ENCODE assay signal across 32 cellular contexts in genomic region chr6:37572340-37572739, GRCh38.
"Had no signal": no experiment of that assay in that cellular context is flagged by ENCODE, and none has a peak within 500 bp of the region (broad histone marks: within the 10 kb centered on the region; RNA-seq: fewer than 3 reads in every experiment).

No MANE protein-coding gene starts in this region.

- H3K27me3 ChIP-seq: ascending aorta, cardiac muscle cell had no signal

- H3K4me1 Mint-ChIP-seq: activated CD4-positive, alpha-beta T cell treated with anti-CD3 and anti-CD28 coated beads, Interleukin-2, amount 10 ng/mL, durations not matched to agents 24 days and 14 days; activated naive CD4-positive, alpha-beta T cell treated with anti-CD3 and anti-CD28 coated beads, Interleukin-2, amount 50 U/mL, for 24 hours; activated T-helper 17 cell treated with anti-CD3 and anti-CD28 coated beads, Interleukin-2, amount 50 U/mL, for 72 hours; central memory CD8-positive, alpha-beta T cell had no signal

- H3K4me2 ChIP-seq: KMS-11 had no signal

- H3K36me3 Mint-ChIP-seq: activated naive CD4-positive, alpha-beta T cell treated with anti-CD3 and anti-CD28 coated beads, Interleukin-2, amount 50 U/mL, for 24 hours; activated naive CD8-positive, alpha-beta T cell treated with anti-CD3 and anti-CD28 coated beads, Interleukin-2, amount 10 ng/mL, durations not matched to agents 7 days and 5 days had no signal

- H3K27me3 Mint-ChIP-seq: activated naive CD4-positive, alpha-beta T cell treated with anti-CD3 and anti-CD28 coated beads, Interleukin-2, amount 50 U/mL, for 24 hours; activated T-helper 17 cell treated with anti-CD3 and anti-CD28 coated beads, Interleukin-2, amount 50 U/mL, for 72 hours had no signal

- FAIRE-seq: RCC 7860 had no signal

- H3K9me3 ChIP-seq: ascending aorta had no signal

- DNase-seq: activated CD4-positive, alpha-beta T cell treated with anti-CD3 and anti-CD28 coated beads, Interleukin-2, amount 10 ng/mL, durations not matched to agents 24 days and 14 days; activated CD4-positive, alpha-beta T cell treated with anti-CD3 and anti-CD28 coated beads, Interleukin-2, amount 50 U/mL, for 4 hours; activated CD8-positive, alpha-beta T cell treated with anti-CD3 and anti-CD28 coated beads for 36 hours; activated effector memory CD4-positive, alpha-beta T cell treated with anti-CD3 and anti-CD28 coated beads, Interleukin-2, amount 50 U/mL, for 16 hours; activated naive CD4-positive, alpha-beta T cell; activated naive CD8-positive, alpha-beta T cell treated with anti-CD3 and anti-CD28 coated beads, Interleukin-2, amount 10 ng/mL, durations not matched to agents 7 days and 5 days; activated T-cell treated with anti-CD3 and anti-CD28 coated beads, Interleukin-2, amount 50 U/mL, for 1 hour; activated T-cell treated with anti-CD3 and anti-CD28 coated beads, Interleukin-2, amount 50 U/mL, for 72 hours; amygdala; NCI-H1092 treated with DMSO at 0.1 percent for 48 hours; NCI-H1417; NCI-H146; NCI-H187; NCI-H2029 treated with DMSO at 0.1 percent for 48 hours; NCI-H2107; NCI-H2171 treated with DMSO at 0.1 percent for 48 hours; NCI-H226; NCI-H446 treated with DMSO at 0.1 percent for 48 hours; NCI-H524; NCI-H69; SIG-M5; T1000; WERI-Rb-1 had no signal

- H3K9me3 Mint-ChIP-seq: activated CD4-positive, alpha-beta T cell treated with anti-CD3 and anti-CD28 coated beads, Interleukin-2, amount 10 ng/mL, durations not matched to agents 24 days and 14 days; activated CD8-positive, alpha-beta T cell treated with anti-CD3 and anti-CD28 coated beads for 36 hours; activated naive CD4-positive, alpha-beta T cell treated with anti-CD3 and anti-CD28 coated beads, Interleukin-2, amount 50 U/mL, for 24 hours; activated naive CD8-positive, alpha-beta T cell treated with anti-CD3 and anti-CD28 coated beads, Interleukin-2, amount 10 ng/mL, durations not matched to agents 7 days and 5 days; activated T-cell treated with anti-CD3 and anti-CD28 coated beads, Interleukin-2, amount 50 U/mL, for 72 hours; activated T-helper 17 cell treated with anti-CD3 and anti-CD28 coated beads, Interleukin-2, amount 50 U/mL, for 72 hours; central memory CD8-positive, alpha-beta T cell had no signal

- H3K36me3 ChIP-seq: ascending aorta, cardiac muscle cell, WERI-Rb-1 had no signal

- H3K27ac Mint-ChIP-seq: activated CD4-positive, alpha-beta T cell treated with anti-CD3 and anti-CD28 coated beads, Interleukin-2, amount 10 ng/mL, durations not matched to agents 24 days and 14 days; activated CD8-positive, alpha-beta T cell treated with anti-CD3 and anti-CD28 coated beads for 36 hours; activated naive CD4-positive, alpha-beta T cell treated with anti-CD3 and anti-CD28 coated beads, Interleukin-2, amount 50 U/mL, for 24 hours; activated naive CD8-positive, alpha-beta T cell treated with anti-CD3 and anti-CD28 coated beads, Interleukin-2, amount 10 ng/mL, durations not matched to agents 7 days and 5 days; activated T-cell treated with anti-CD3 and anti-CD28 coated beads, Interleukin-2, amount 50 U/mL, for 72 hours; activated T-helper 17 cell treated with anti-CD3 and anti-CD28 coated beads, Interleukin-2, amount 50 U/mL, for 72 hours had no signal

- H3K9ac ChIP-seq: KMS-11 had no signal

- H3K27ac ChIP-seq: ascending aorta, cardiac muscle cell, KMS-11, RWPE1, WERI-Rb-1 had no signal

- H3K4me1 ChIP-seq: ascending aorta had no signal

- H3K4me3 ChIP-seq: ascending aorta, cardiac muscle cell had no signal

- H3K4me3 Mint-ChIP-seq: activated CD4-positive, alpha-beta T cell treated with anti-CD3 and anti-CD28 coated beads, Interleukin-2, amount 10 ng/mL, durations not matched to agents 24 days and 14 days; activated CD8-positive, alpha-beta T cell treated with anti-CD3 and anti-CD28 coated beads for 36 hours; activated naive CD4-positive, alpha-beta T cell treated with anti-CD3 and anti-CD28 coated beads, Interleukin-2, amount 50 U/mL, for 24 hours; activated naive CD8-positive, alpha-beta T cell treated with anti-CD3 and anti-CD28 coated beads, Interleukin-2, amount 10 ng/mL, durations not matched to agents 7 days and 5 days; activated T-cell treated with anti-CD3 and anti-CD28 coated beads, Interleukin-2, amount 50 U/mL, for 72 hours; activated T-helper 17 cell treated with anti-CD3 and anti-CD28 coated beads, Interleukin-2, amount 50 U/mL, for 72 hours; central memory CD8-positive, alpha-beta T cell had no signal

- ATAC-seq: activated CD8-positive, alpha-beta T cell treated with anti-CD3 and anti-CD28 coated beads for 36 hours; activated T-cell treated with anti-CD3 and anti-CD28 coated beads, Interleukin-2, amount 50 U/mL, for 72 hours; activated T-helper 17 cell treated with anti-CD3 and anti-CD28 coated beads, Interleukin-2, amount 50 U/mL, for 72 hours; Right ventricle myocardium inferior had no signal
